Comparison of ENCODE assay signal across 8 cellular contexts in genomic region chr1:156146749-156147405, GRCh38. TPM values are rescaled to one million over a fixed set of nuclear protein-coding genes. Genes with fewer than 3 reads are reported as not detected.
DNase-seq lines count a peak whose midpoint lies in the region; ATAC-seq and TF ChIP-seq lines count a peak whose summit lies in the region.

No MANE protein-coding gene starts in this region.

- H3K4me3 ChIP-seq in tibial artery (no peak overlapping the region), HAP-1 (no peak overlapping the region)

- H3K4me3 Mint-ChIP-seq in activated naive CD4-positive, alpha-beta T cell treated with anti-CD3 and anti-CD28 coated beads, Interleukin-2, amount 50 U/mL, for 24 hours = no peak overlapping the region
- H3K4me3 Mint-ChIP-seq in activated T-cell treated with anti-CD3 and anti-CD28 coated beads, Interleukin-2, amount 50 U/mL, for 24 hours = peak overlapping the region; percentile 57

- H3K36me3 ChIP-seq in tibial artery (no peaks in the 10 kb centered on the region), HAP-1 (replicated peaks) (no peaks in the 10 kb centered on the region)

- H3K27ac ChIP-seq in layer of hippocampus (ENCODE audit: low read depth, low read length) (peak overlapping the region; percentile 39), tibial artery (peak overlapping the region; percentile 31 to 33)

- H3K9me3 Mint-ChIP-seq in activated naive CD4-positive, alpha-beta T cell treated with anti-CD3 and anti-CD28 coated beads, Interleukin-2, amount 50 U/mL, for 24 hours = no peaks in the 10 kb centered on the region
- no peaks in the 10 kb centered on the region for H3K9me3 Mint-ChIP-seq in activated T-cell treated with anti-CD3 and anti-CD28 coated beads, Interleukin-2, amount 50 U/mL, for 24 hours

- no peak for TF ChIP-seq CTCF in tibial artery (IDR thresholded peaks at IDR 0.05)

- H3K27ac Mint-ChIP-seq in activated naive CD4-positive, alpha-beta T cell treated with anti-CD3 and anti-CD28 coated beads, Interleukin-2, amount 50 U/mL, for 24 hours = peak overlapping the region; percentile 60
- peak overlapping the region; percentile 92 for H3K27ac Mint-ChIP-seq in activated T-cell treated with anti-CD3 and anti-CD28 coated beads, Interleukin-2, amount 50 U/mL, for 24 hours

- H3K4me1 ChIP-seq in tibial artery = peaks cover 0 to 69% (median 21%) of the 10 kb centered on the region in 4 donors
- peaks cover 10% of the 10 kb centered on the region for H3K4me1 ChIP-seq in HAP-1

- H3K27me3 ChIP-seq in layer of hippocampus (ENCODE audit: control insufficient read depth, insufficient read depth, low read length) = no peaks in the 10 kb centered on the region
- H3K27me3 ChIP-seq in tibial artery = peaks cover 0 to 9% of the 10 kb centered on the region in 2 donors
- H3K27me3 ChIP-seq in HAP-1 (ENCODE audit: low read depth) = no peaks in the 10 kb centered on the region

- H3K9me3 ChIP-seq in tibial artery (no peaks in the 10 kb centered on the region), HAP-1 (no peaks in the 10 kb centered on the region)

- intact Hi-C loops in tibial artery (cut with DNase I; ENCODE audit: low total_unique reads) = loop anchor here (5.0 kb wide), 2 partner anchors 65 to 80 kb away; partner anchors contain the start of gene PMF1

- H3K36me3 Mint-ChIP-seq in activated naive CD4-positive, alpha-beta T cell treated with anti-CD3 and anti-CD28 coated beads, Interleukin-2, amount 50 U/mL, for 24 hours = no peaks in the 10 kb centered on the region
- no peaks in the 10 kb centered on the region for H3K36me3 Mint-ChIP-seq in activated T-cell treated with anti-CD3 and anti-CD28 coated beads, Interleukin-2, amount 50 U/mL, for 24 hours (ENCODE audit: low read depth)

- in situ Hi-C loops in HAP-1 (cut with MboI; ENCODE audit: low sequenced_read_pairs) = no loop called here

- DNase-seq in activated naive CD4-positive, alpha-beta T cell treated with anti-CD3 and anti-CD28 coated beads, Interleukin-2, amount 50 U/mL, for 16 hours = no peak
- peak; percentile 54 for DNase-seq in activated T-cell treated with anti-CD3 and anti-CD28 coated beads, Interleukin-2, amount 50 U/mL, for 24 hours
- DNase-seq in tibial artery (peak in 1 of 2 donors; percentile 84), HAP-1 (ENCODE audit: low spot score in 2 of 2) (no peak), cerebellum (ENCODE audit: low spot score) (no peak)

- ATAC-seq in GM21515 (IDR thresholded peaks at IDR 0.05; ENCODE audit: unreplicated experiment) = no peak

- peaks cover 2% of the 10 kb centered on the region for H3K27me3 Mint-ChIP-seq in activated naive CD4-positive, alpha-beta T cell treated with anti-CD3 and anti-CD28 coated beads, Interleukin-2, amount 50 U/mL, for 24 hours
- H3K27me3 Mint-ChIP-seq in activated T-cell treated with anti-CD3 and anti-CD28 coated beads, Interleukin-2, amount 50 U/mL, for 24 hours = no peaks in the 10 kb centered on the region

- peaks cover 18% of the 10 kb centered on the region for H3K4me1 Mint-ChIP-seq in activated naive CD4-positive, alpha-beta T cell treated with anti-CD3 and anti-CD28 coated beads, Interleukin-2, amount 50 U/mL, for 24 hours
- H3K4me1 Mint-ChIP-seq in activated T-cell treated with anti-CD3 and anti-CD28 coated beads, Interleukin-2, amount 50 U/mL, for 24 hours (ENCODE audit: low read depth) = peaks cover 54% of the 10 kb centered on the region

RNA-seq across cellular contexts. Expression of gene SEMA4A, which starts 6.5 kb away (rescaled TPM):
- 12.3 TPM for total RNA-seq in cerebellum

RNA-seq across cellular contexts. Expression of gene LMNA, which starts 32.4 kb away (rescaled TPM):
- 26.9 TPM for total RNA-seq in cerebellum

RNA-seq across cellular contexts. Expression of gene SLC25A44, which starts 47.0 kb away (rescaled TPM):
- total RNA-seq in cerebellum = 12.1 TPM
